Comparison of ENCODE assay signal across 19 cellular contexts in the genomic region with DNA sequence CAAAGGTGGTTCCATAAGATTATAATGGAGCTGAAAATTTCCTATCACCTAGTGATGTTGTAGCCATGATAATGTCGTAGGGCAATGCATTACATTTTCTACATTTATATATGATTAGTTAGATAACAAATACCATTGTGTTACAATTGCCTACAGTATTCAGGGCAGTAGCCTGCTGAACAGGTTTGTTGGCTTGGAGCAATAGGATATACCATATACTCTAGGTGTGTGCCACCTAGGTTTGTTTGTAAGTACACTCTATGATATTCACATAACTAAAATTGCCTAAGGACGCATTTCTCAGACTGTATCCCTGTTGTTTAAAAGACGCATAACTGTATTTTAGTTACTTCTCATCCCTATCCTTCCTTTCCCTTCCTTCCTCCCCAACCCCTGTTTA. TPM values are rescaled to one million over a fixed set of nuclear protein-coding genes. Genes with fewer than 3 reads are reported as not detected.
A peak's percentile ranks its signal among the peaks of the same experiment; 100 is the strongest.
DNase-seq lines count a peak whose midpoint lies in the region; ATAC-seq and TF ChIP-seq lines count a peak whose summit lies in the region.
"Had no signal": no experiment of that assay in that cellular context is flagged by ENCODE, and none has a peak within 500 bp of the region (broad histone marks: within the 10 kb centered on the region; RNA-seq: fewer than 3 reads in every experiment).

No MANE protein-coding gene starts in this region.

- H3K4me1 Mint-ChIP-seq in MCF 10A (ENCODE audit: insufficient read depth, unreplicated experiment) (no peaks in the 10 kb centered on the region), endothelial cell (ENCODE audit: unreplicated experiment) (peaks cover 32% of the 10 kb centered on the region)
- H3K4me1 Mint-ChIP-seq in stimulated activated naive CD8-positive, alpha-beta T cell treated with anti-CD3 and anti-CD28 coated beads, Interleukin-15, amount 100 ng/mL, for 72 hours = peaks cover 20% of the 10 kb centered on the region

- no peak for TF ChIP-seq POLR2A in breast epithelium (IDR thresholded peaks at IDR 0.05)

- H3K36me3 Mint-ChIP-seq in MCF 10A (ENCODE audit: insufficient read depth, unreplicated experiment) (no peaks in the 10 kb centered on the region), endothelial cell (ENCODE audit: low read depth, unreplicated experiment) (no peaks in the 10 kb centered on the region)

- H3K4me3 Mint-ChIP-seq in MCF 10A (ENCODE audit: unreplicated experiment) (no peak overlapping the region), endothelial cell (ENCODE audit: unreplicated experiment) (no peak overlapping the region)
- no peak overlapping the region for H3K4me3 Mint-ChIP-seq in stimulated activated naive CD8-positive, alpha-beta T cell treated with anti-CD3 and anti-CD28 coated beads, Interleukin-15, amount 100 ng/mL, for 72 hours

- TF ChIP-seq CTCF in breast epithelium (IDR thresholded peaks at IDR 0.05) (no peak), MCF 10A (IDR thresholded peaks at IDR 0.05; ENCODE audit: unreplicated experiment) (no peak), endothelial cell (IDR thresholded peaks at IDR 0.05; ENCODE audit: unreplicated experiment) (no peak)

- H3K27me3 Mint-ChIP-seq in MCF 10A (ENCODE audit: insufficient read depth, unreplicated experiment) (no peaks in the 10 kb centered on the region), endothelial cell (ENCODE audit: unreplicated experiment) (peaks cover 15% of the 10 kb centered on the region)
- H3K27me3 Mint-ChIP-seq in stimulated activated naive CD8-positive, alpha-beta T cell treated with anti-CD3 and anti-CD28 coated beads, Interleukin-15, amount 100 ng/mL, for 72 hours = no peaks in the 10 kb centered on the region
- H3K27me3 Mint-ChIP-seq: CD4-positive, CD25-positive, alpha-beta regulatory T cell had no signal

- no peaks in the 10 kb centered on the region for H3K9me3 ChIP-seq in breast epithelium

- H3K27ac ChIP-seq in breast epithelium (peak overlapping the region; percentile 9 to 63), temporal lobe (ENCODE audit: low read depth, low read length) (peak overlapping the region; percentile 91)

- DNase-seq in breast epithelium (ENCODE audit: low spot score in 2 of 2) (no peak), MCF 10A (ENCODE audit: unreplicated experiment) (no peak), NCI-H526 treated with DMSO at 0.1 percent for 48 hours (lab: John Stamatoyannopoulos, UW) (peak; percentile 39), endothelial cell (ENCODE audit: low spot score) (no peak), NCI-H2171 treated with DMSO at 0.1 percent for 48 hours (lab: John Stamatoyannopoulos, UW) (no peak)
- no peak for DNase-seq in stimulated activated naive CD8-positive, alpha-beta T cell treated with anti-CD3 and anti-CD28 coated beads, Interleukin-15, amount 100 ng/mL, for 72 hours
- DNase-seq: CD4-positive, CD25-positive, alpha-beta regulatory T cell; DND-41; GDM1; Kasumi-1; MV-4-11; NCI-H1436; NCI-H2081; NCI-H82; SHP77 had no signal

- no peaks in the 10 kb centered on the region for H3K4me1 ChIP-seq in breast epithelium

- H3K9me3 Mint-ChIP-seq in MCF 10A (ENCODE audit: unreplicated experiment) (no peaks in the 10 kb centered on the region), endothelial cell (ENCODE audit: unreplicated experiment) (no peaks in the 10 kb centered on the region)
- H3K9me3 Mint-ChIP-seq in stimulated activated naive CD8-positive, alpha-beta T cell treated with anti-CD3 and anti-CD28 coated beads, Interleukin-15, amount 100 ng/mL, for 72 hours = no peaks in the 10 kb centered on the region
- H3K9me3 Mint-ChIP-seq: GM23338 had no signal

- H3K27ac Mint-ChIP-seq in MCF 10A (ENCODE audit: low read depth, unreplicated experiment) = no peak overlapping the region
- peak overlapping the region; percentile 9 for H3K27ac Mint-ChIP-seq in endothelial cell (ENCODE audit: unreplicated experiment)
- H3K27ac Mint-ChIP-seq in stimulated activated naive CD8-positive, alpha-beta T cell treated with anti-CD3 and anti-CD28 coated beads, Interleukin-15, amount 100 ng/mL, for 72 hours = no peak overlapping the region
- H3K27ac Mint-ChIP-seq: GM23338 had no signal

- no peak for ATAC-seq in stimulated activated naive CD8-positive, alpha-beta T cell treated with anti-CD3 and anti-CD28 coated beads, Interleukin-15, amount 100 ng/mL, for 72 hours
- ATAC-seq in GM19328 (IDR thresholded peaks at IDR 0.05; ENCODE audit: unreplicated experiment) = no peak

- POLR2A ChIA-PET in MCF 10A (lab: Yijun Ruan, JAX) = interaction anchor here (0.6 to 2.5 kb wide), 4 partner anchors 17 to 314 kb away, joined by 3 to 11 read pairs (median 4); no protein-coding TSS in a partner anchor

- CTCF ChIA-PET in MCF 10A (lab: Yijun Ruan, JAX) = interaction anchor here (0.5 to 5.2 kb wide), 35 partner anchors 11 to 366 kb away, joined by 3 to 82 read pairs (median 4); no protein-coding TSS in a partner anchor

- H3K4me3 ChIP-seq in breast epithelium = no peak overlapping the region

- no peaks in the 10 kb centered on the region for H3K27me3 ChIP-seq in breast epithelium

- intact Hi-C loops in breast epithelium (cut with DNase I; ENCODE audit: low total_unique reads) (no loop called here), MCF 10A (cut with micrococcal nuclease) (no loop called here)

- H3K36me3 ChIP-seq in breast epithelium = no peaks in the 10 kb centered on the region

- BruUV-seq in MCF 10A (replicated peaks; lab: Mats Ljungman, UMichigan) = no TSS peak

RNA-seq across cellular contexts. Expression of a gene that starts 13.6 kb away (rescaled TPM):
- total RNA-seq in breast epithelium (10 to 100 TPM in 2 of 3 donors, under 1 TPM in 1; 0.80 to 49.6 (median 17.0) TPM), MCF 10A (2022) (not detected in 2 replicates), endothelial cell (ENCODE audit: unreplicated experiment) (16.9 TPM), temporal lobe (14.3 TPM)
- total RNA-seq: A673 had no signal
